ENCODE assay signal across 9 cellular contexts in genomic region chr7:7970620-7971307, GRCh38. TPM values are rescaled to one million over a fixed set of nuclear protein-coding genes. Genes with fewer than 3 reads are reported as not detected.
DNase-seq lines count a peak whose midpoint lies in the region; ATAC-seq and TF ChIP-seq lines count a peak whose summit lies in the region.
"Had no signal": no experiment of that assay in that cellular context is flagged by ENCODE, and none has a peak within 500 bp of the region (broad histone marks: within the 10 kb centered on the region; RNA-seq: fewer than 3 reads in every experiment).

No MANE protein-coding gene starts in this region.

- no peak overlapping the region for H3K27ac Mint-ChIP-seq in CD8-positive, alpha-beta memory T cell

- peaks cover 32 to 43% (median 38%) of the 10 kb centered on the region in 3 donors for H3K4me1 Mint-ChIP-seq in CD8-positive, alpha-beta memory T cell

- peak overlapping the region; percentile 88 for H3K4me3 ChIP-seq in CD8-positive, alpha-beta memory T cell (ENCODE audit: low read length)
- peak overlapping the region; percentile 48 to 63 for H3K4me3 ChIP-seq in left lung
- H3K4me3 ChIP-seq in aorta (ENCODE audit: low read length in 2 of 2), result peak overlapping the region; percentile 76 to 81

- POLR2A ChIA-PET in CD8-positive, alpha-beta memory T cell (lab: Charles Lee), result interaction anchor here (0.9 to 4.2 kb wide), 8 partner anchors 20 to 330 kb away, joined by 3 to 36 read pairs (median 7); partner anchors contain the start of gene UMAD1

- H3K27ac ChIP-seq in CD8-positive, alpha-beta memory T cell (ENCODE audit: low read depth, low read length), result peak overlapping the region; percentile 73
- peak overlapping the region; percentile 90 for H3K27ac ChIP-seq in VCaP
- H3K27ac ChIP-seq in left lung, result peak overlapping the region; percentile 83
- H3K27ac ChIP-seq in aorta (ENCODE audit: low read depth in 1 of 2, low read length in 2 of 2), result no peak overlapping the region

- H3K4me1 ChIP-seq in CD8-positive, alpha-beta memory T cell (ENCODE audit: insufficient read depth, low read length), result peaks cover 50% of the 10 kb centered on the region
- H3K4me1 ChIP-seq in left lung (peaks cover 3 to 34% of the 10 kb centered on the region in 2 donors), aorta (ENCODE audit: control insufficient read depth in 1 of 2, insufficient read depth in 2 of 2, low read length in 2 of 2) (peaks cover 0 to 2% of the 10 kb centered on the region in 2 donors)

- H3K27me3 Mint-ChIP-seq in CD8-positive, alpha-beta memory T cell, result no peaks in the 10 kb centered on the region

- ATAC-seq in left lung (no peak), aorta (ENCODE audit: low FRiP score) (no peak)

- no peaks in the 10 kb centered on the region for H3K36me3 ChIP-seq in CD8-positive, alpha-beta memory T cell (ENCODE audit: insufficient read depth, low read length)
- H3K36me3 ChIP-seq in left lung, result no peaks in the 10 kb centered on the region
- no peaks in the 10 kb centered on the region for H3K36me3 ChIP-seq in aorta (ENCODE audit: control insufficient read depth in 1 of 2, insufficient read depth in 2 of 2, low read length in 1 of 2)

- no peak for TF ChIP-seq CTCF in VCaP (conservative IDR thresholded peaks at IDR 0.05)
- TF ChIP-seq CTCF in left lung (IDR thresholded peaks at IDR 0.05), result no peak

- no peaks in the 10 kb centered on the region for H3K9me3 Mint-ChIP-seq in CD8-positive, alpha-beta memory T cell
- H3K9me3 Mint-ChIP-seq: neural crest cell had no signal

- peak in 2 of 5 donors; percentile 14 to 36 for DNase-seq in CD8-positive, alpha-beta memory T cell
- DNase-seq in HK-2 (ENCODE audit: unreplicated experiment) (peak; percentile 1), left lung (no peak), aorta (no peak), GF-D8 (lab: John Stamatoyannopoulos, UW) (no peak), NOMO-1 treated with dmso at 0.1 percent for 144 hours (lab: John Stamatoyannopoulos, UW; ENCODE audit: unreplicated experiment) (no peak)
- no peak for DNase-seq in stimulated activated CD4-positive, alpha-beta T cell treated with anti-CD3 and anti-CD28 coated beads, Interleukin-4, amount 100 ng/mL, for 1 hour

- CTCF ChIA-PET in CD8-positive, alpha-beta memory T cell (lab: Charles Lee), result interaction anchor here (1.0 to 1.8 kb wide), 7 partner anchors 12 to 868 kb away, joined by 3 to 13 read pairs (median 6); no protein-coding TSS in a partner anchor

- H3K27me3 ChIP-seq in CD8-positive, alpha-beta memory T cell (ENCODE audit: insufficient read depth, low read length, poor library complexity, severe bottlenecking), result no peaks in the 10 kb centered on the region
- no peaks in the 10 kb centered on the region for H3K27me3 ChIP-seq in left lung
- H3K27me3 ChIP-seq in aorta (ENCODE audit: control insufficient read depth in 1 of 2, insufficient read depth in 2 of 2, low read length in 1 of 2), result no peaks in the 10 kb centered on the region

- intact Hi-C loops in left lung (cut with DNase I), result no loop called here
- intact Hi-C loops in aorta (cut with DNase I), result loop anchor here in 1 of 2 donors (5.0 kb wide), 1 partner anchor 97 kb away; no protein-coding TSS in a partner anchor

- peaks cover 0 to 3% (median 2%) of the 10 kb centered on the region in 3 donors for H3K36me3 Mint-ChIP-seq in CD8-positive, alpha-beta memory T cell

- H3K4me3 Mint-ChIP-seq in CD8-positive, alpha-beta memory T cell, result no peak overlapping the region
- H3K4me3 Mint-ChIP-seq: neural crest cell had no signal

- 7 to 12% methylated on average over 5 of the region's 5 CpGs for WGBS in aorta, 2 donors

- H3K9me3 ChIP-seq in CD8-positive, alpha-beta memory T cell (ENCODE audit: low read length), result no peaks in the 10 kb centered on the region
- no peaks in the 10 kb centered on the region for H3K9me3 ChIP-seq in left lung
- H3K9me3 ChIP-seq in aorta (ENCODE audit: control insufficient read depth, low read length), result no peaks in the 10 kb centered on the region

RNA-seq across cellular contexts. Expression of gene GLCCI1, which starts 2.2 kb away (rescaled TPM):
- 10 to 100 TPM in 1 of 2 experiments, 1 to 10 TPM in 1; 9.5 to 12.9 TPM for total RNA-seq in CD8-positive, alpha-beta memory T cell
- polyA plus RNA-seq in CD8-positive, alpha-beta memory T cell, result 29.1 TPM
- 10 to 100 TPM; 25.4 to 42.6 TPM for total RNA-seq in left lung
- 10 to 100 TPM in 1 of 2 donors, 1 to 10 TPM in 1; 8.4 to 12.0 TPM for total RNA-seq in aorta
- polyA plus RNA-seq in aorta, result 1 to 10 TPM; 2.1 to 7.5 TPM

Comparison
In these comparisons a context has a peak if more than half of its experiments do, and no peak if none do; other contexts are left out.
1. H3K27ac ChIP-seq: peak in CD8-positive, alpha-beta memory T cell (single experiment), VCaP (single experiment) and left lung (2 of 2); none in aorta (0 of 2).
2. Peak in every context shown above with its lines, with median percentiles within 50 percentile points of each other: H3K4me3 ChIP-seq.